In genomic region chrX:53312946-53313745, GRCh38 we compare ENCODE assay signal across 8 cellular contexts. TPM values are rescaled to one million over a fixed set of nuclear protein-coding genes. Genes with fewer than 3 reads are reported as not detected.
DNase-seq lines count a peak whose midpoint lies in the region; ATAC-seq and TF ChIP-seq lines count a peak whose summit lies in the region.

No MANE protein-coding gene starts in this region.

- DNase-seq in CD14-positive monocyte (ENCODE audit: low spot score) = peak; percentile 52
- DNase-seq in NCI-H226 = peak; percentile 3
- peak; percentile 46 to 55 for DNase-seq in activated CD4-positive, alpha-beta T cell treated with anti-CD3 and anti-CD28 coated beads, Interleukin-2, amount 50 U/mL, for 4 hours
- DNase-seq in ecto neural progenitor cell (ENCODE audit: low spot score) = peak; percentile 70
- peak; percentile 74 for DNase-seq in lung microvascular endothelial cell (ENCODE audit: low read depth in 2 of 2)
- peak; percentile 38 to 46 for DNase-seq in stimulated activated CD8-positive, alpha-beta memory T cell treated with anti-CD3 and anti-CD28 coated beads, Interleukin-4, amount 100 ng/mL, for 1 hour (ENCODE audit: low read depth in 2 of 2, low spot score in 1 of 2)

- peaks cover 26% of the 10 kb centered on the region for H3K4me1 Mint-ChIP-seq in CD14-positive monocyte

- intact Hi-C loops in CD14-positive monocyte (cut with micrococcal nuclease) = loop anchor here in 1 of 2 donors (2.0 to 10.0 kb wide), 2 partner anchors 62 to 134 kb away; no protein-coding TSS in a partner anchor

- peaks cover 0 to 5% of the 10 kb centered on the region in 2 donors for H3K36me3 Mint-ChIP-seq in CD14-positive monocyte

- peak overlapping the region; percentile 88 to 97 (median 94) for H3K27ac Mint-ChIP-seq in CD14-positive monocyte

- peaks cover 0 to 39% (median 2%) of the 10 kb centered on the region in 3 donors for H3K27me3 Mint-ChIP-seq in CD14-positive monocyte (ENCODE audit: low read depth in 3 of 3)

- H3K4me3 Mint-ChIP-seq in CD14-positive monocyte = peak overlapping the region; percentile 37 to 82

- ATAC-seq in GM19438 (IDR thresholded peaks at IDR 0.05; ENCODE audit: low read depth, unreplicated experiment) (peak; percentile 70), GM21576 (IDR thresholded peaks at IDR 0.05; ENCODE audit: unreplicated experiment) (no peak)

- no peaks in the 10 kb centered on the region for H3K9me3 Mint-ChIP-seq in CD14-positive monocyte

- TF ChIP-seq CTCF in CD14-positive monocyte (IDR thresholded peaks at IDR 0.05) = peak; percentile 75

RNA-seq across cellular contexts. Expression of gene IQSEC2, which starts 31.8 kb away (rescaled TPM):
- polyA plus RNA-seq in CD14-positive monocyte = 1 to 10 TPM; 6.5 to 6.9 TPM
- total RNA-seq in lung microvascular endothelial cell = 0.20 and 0.44 TPM in 2 replicates

Comparison
In these comparisons a context has a peak if more than half of its experiments do, and no peak if none do; other contexts are left out.
1. DNase-seq: peak in every context shown above with its lines; median percentile 74 in lung microvascular endothelial cell; 70 in ecto neural progenitor cell; 52 in CD14-positive monocyte; 50 in activated CD4-positive, alpha-beta T cell treated with anti-CD3 and anti-CD28 coated beads, Interleukin-2, amount 50 U/mL, for 4 hours; 42 in stimulated activated CD8-positive, alpha-beta memory T cell treated with anti-CD3 and anti-CD28 coated beads, Interleukin-4, amount 100 ng/mL, for 1 hour; 3 in NCI-H226.